ENCODE assay signal across 14 cellular contexts in genomic region chr7:130845581-130846085, GRCh38.
DNase-seq lines count a peak whose midpoint lies in the region; ATAC-seq and TF ChIP-seq lines count a peak whose summit lies in the region.
"Had no signal": no experiment of that assay in that cellular context is flagged by ENCODE, and none has a peak within 500 bp of the region (broad histone marks: within the 10 kb centered on the region; RNA-seq: fewer than 3 reads in every experiment).

No MANE protein-coding gene starts in this region.

- H3K9me3 Mint-ChIP-seq in MCF 10A (ENCODE audit: unreplicated experiment): no peaks in the 10 kb centered on the region
- H3K9me3 Mint-ChIP-seq: activated CD4-positive, alpha-beta T cell treated with anti-CD3 and anti-CD28 coated beads, Interleukin-2, amount 10 ng/mL, durations not matched to agents 24 days and 14 days had no signal

- no peaks in the 10 kb centered on the region for H3K36me3 Mint-ChIP-seq in MCF 10A (ENCODE audit: insufficient read depth, unreplicated experiment)

- H3K4me3 ChIP-seq in breast epithelium (no peak overlapping the region), vagina (no peak overlapping the region)

- CTCF ChIA-PET in MCF 10A (lab: Yijun Ruan, JAX): interaction anchor here (0.6 kb wide), 2 partner anchors 581 to 766 kb away, joined by 3 read pairs; no protein-coding TSS in a partner anchor

- no peaks in the 10 kb centered on the region for H3K36me3 ChIP-seq in breast epithelium
- H3K36me3 ChIP-seq in vagina: no peaks in the 10 kb centered on the region

- peak; percentile 59 for DNase-seq in MCF 10A (ENCODE audit: unreplicated experiment)
- DNase-seq in breast epithelium (ENCODE audit: low spot score in 2 of 2): no peak
- DNase-seq in T1000 (lab: John Stamatoyannopoulos, UW): peak; percentile 38
- peak; percentile 79 for DNase-seq in fibroblast of the conjunctiva (ENCODE audit: low read depth)
- DNase-seq in vagina (ENCODE audit: extremely low spot score in 2 of 2): no peak
- DNase-seq in NK-92 treated with Interleukin-12 subunit alpha and Interleukin-12 subunit beta, amount 100 ng/mL, for 24 hours (lab: John Stamatoyannopoulos, UW): no peak
- no peak for DNase-seq in COLO829 (ENCODE audit: low spot score)
- DNase-seq: activated naive CD4-positive, alpha-beta T cell; hippocampal formation; NCI-H2171 treated with DMSO at 0.1 percent for 48 hours; SHP77 had no signal

- intact Hi-C loops in MCF 10A (cut with micrococcal nuclease) (no loop called here), breast epithelium (cut with DNase I; ENCODE audit: low total_unique reads) (no loop called here), vagina (cut with DNase I) (no loop called here)

- H3K4me1 Mint-ChIP-seq in MCF 10A (ENCODE audit: insufficient read depth, unreplicated experiment): peaks cover 31% of the 10 kb centered on the region

- ATAC-seq in HG03460 (IDR thresholded peaks at IDR 0.05; ENCODE audit: unreplicated experiment): no peak
- ATAC-seq: right cardiac atrium had no signal

- H3K27me3 Mint-ChIP-seq in MCF 10A (ENCODE audit: insufficient read depth, unreplicated experiment): no peaks in the 10 kb centered on the region

- TF ChIP-seq CTCF in MCF 10A (IDR thresholded peaks at IDR 0.05; ENCODE audit: unreplicated experiment) (no peak), breast epithelium (IDR thresholded peaks at IDR 0.05) (no peak), vagina (IDR thresholded peaks at IDR 0.05) (no peak)

- H3K27ac Mint-ChIP-seq in MCF 10A (ENCODE audit: low read depth, unreplicated experiment): peak overlapping the region; percentile 95
- H3K27ac Mint-ChIP-seq: activated CD4-positive, alpha-beta T cell treated with anti-CD3 and anti-CD28 coated beads, Interleukin-2, amount 10 ng/mL, durations not matched to agents 24 days and 14 days had no signal

- POLR2A ChIA-PET in MCF 10A (lab: Yijun Ruan, JAX): interaction anchor here (0.6 to 1.4 kb wide), 9 partner anchors 9 to 795 kb away, joined by 3 to 7 read pairs (median 3); no protein-coding TSS in a partner anchor

- no peaks in the 10 kb centered on the region for H3K9me3 ChIP-seq in breast epithelium
- H3K9me3 ChIP-seq in vagina: no peaks in the 10 kb centered on the region

- peak overlapping the region; percentile 71 for H3K4me3 Mint-ChIP-seq in MCF 10A (ENCODE audit: unreplicated experiment)
- H3K4me3 Mint-ChIP-seq: activated CD4-positive, alpha-beta T cell treated with anti-CD3 and anti-CD28 coated beads, Interleukin-2, amount 10 ng/mL, durations not matched to agents 24 days and 14 days had no signal

- no peak for TF ChIP-seq POLR2A in breast epithelium (IDR thresholded peaks at IDR 0.05)
- no peak for TF ChIP-seq POLR2A in vagina (IDR thresholded peaks at IDR 0.05)

- H3K4me1 ChIP-seq in breast epithelium (no peaks in the 10 kb centered on the region), vagina (peaks cover 10% of the 10 kb centered on the region)

- H3K27ac ChIP-seq in breast epithelium (no peak overlapping the region), vagina (peak overlapping the region; percentile 77)

- H3K27me3 ChIP-seq in breast epithelium (no peaks in the 10 kb centered on the region), vagina (no peaks in the 10 kb centered on the region)

- no TSS peak for BruUV-seq in MCF 10A (replicated peaks; lab: Mats Ljungman, UMichigan)

Comparison
In these comparisons a context has a peak if more than half of its experiments do, and no peak if none do; other contexts are left out.
1. DNase-seq: peak in MCF 10A (single experiment), T1000 (single experiment) and fibroblast of the conjunctiva (single experiment); none in breast epithelium (0 of 2), vagina (0 of 2), NK-92 treated with Interleukin-12 subunit alpha and Interleukin-12 subunit beta, amount 100 ng/mL, for 24 hours (single experiment) and COLO829 (single experiment).